19 cellular contexts compared by ENCODE assay signal in the genomic region with DNA sequence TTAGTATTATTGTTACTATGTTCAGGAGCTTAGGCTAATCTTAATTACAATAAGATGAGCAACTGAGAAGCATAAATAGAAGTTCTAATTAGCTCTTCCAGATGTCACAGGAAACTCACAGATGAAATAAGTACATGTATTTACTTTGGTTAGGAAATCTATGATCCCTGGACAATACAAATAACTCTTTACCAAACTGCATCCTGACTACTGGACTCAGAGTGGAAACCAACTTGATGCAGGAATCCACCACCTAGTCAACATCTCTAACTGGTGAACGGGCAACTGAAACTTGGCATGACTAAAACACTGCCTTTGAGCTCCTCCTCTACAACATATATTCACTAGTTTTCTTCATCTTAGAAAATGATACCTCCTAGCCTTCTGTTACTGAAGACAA.
DNase-seq lines count a peak whose midpoint lies in the region; ATAC-seq, FAIRE-seq and TF ChIP-seq lines count a peak whose summit lies in the region.
"Had no signal": no experiment of that assay in that cellular context is flagged by ENCODE, and none has a peak within 500 bp of the region (broad histone marks: within the 10 kb centered on the region; RNA-seq: fewer than 3 reads in every experiment).

No MANE protein-coding gene starts in this region.

- H3K27me3 ChIP-seq in MG63, result no peaks in the 10 kb centered on the region
- no peaks in the 10 kb centered on the region for H3K27me3 ChIP-seq in gastrocnemius medialis
- H3K27me3 ChIP-seq: BLaER1 had no signal

- H3K36me3 ChIP-seq in MG63 (no peaks in the 10 kb centered on the region), gastrocnemius medialis (no peaks in the 10 kb centered on the region)
- H3K36me3 ChIP-seq: BLaER1, HAP-1 had no signal

- TF ChIP-seq CTCF in gastrocnemius medialis (IDR thresholded peaks at IDR 0.05 in 4 of 5, conservative IDR thresholded peaks at IDR 0.05 in 1 of 5), result no peak

- TF ChIP-seq POLR2A in H54 (IDR thresholded peaks at IDR 0.05; ENCODE audit: low read depth, low read length), result no peak
- TF ChIP-seq POLR2A in gastrocnemius medialis (IDR thresholded peaks at IDR 0.05), result no peak

- H3K4me3 ChIP-seq in MG63 (no peak overlapping the region), gastrocnemius medialis (no peak overlapping the region)
- H3K4me3 ChIP-seq: BLaER1, GM23338, HAP-1 had no signal

- FAIRE-seq in H54 (lab: Jason Lieb, UNC), result peak; percentile 55
- FAIRE-seq: G401.6, GM12892, GM19239 had no signal

- peak; percentile 54 for ATAC-seq in left lobe of liver
- no peak for ATAC-seq in gastrocnemius medialis
- ATAC-seq: CD8-positive, alpha-beta T cell; GM23338 had no signal

- no peak overlapping the region for H3K27ac ChIP-seq in gastrocnemius medialis
- H3K27ac ChIP-seq: BLaER1, C4-2B had no signal

- in situ Hi-C loops in gastrocnemius medialis (cut with MboI; ENCODE audit: low sequenced_read_pairs in 4 of 4), result no loop called here

- H3K4me1 ChIP-seq in gastrocnemius medialis, result no peaks in the 10 kb centered on the region
- H3K4me1 ChIP-seq: BLaER1, HAP-1 had no signal

- DNase-seq in D341Med (ENCODE audit: low spot score) (peak; percentile 30), H54 (ENCODE audit: insufficient read length, low spot score) (no peak), NCI-H82 (lab: John Stamatoyannopoulos, UW) (peak; percentile 60), left lobe of liver (ENCODE audit: low spot score) (no peak), DMS79 (lab: John Stamatoyannopoulos, UW) (no peak), MG63 (no peak), gastrocnemius medialis (no peak)
- DNase-seq: Caco-2; CD4-positive, CD25-positive, alpha-beta regulatory T cell; CD8-positive, alpha-beta T cell; DMS53; DND-41 had no signal

- intact Hi-C loops in gastrocnemius medialis (cut with DNase I; ENCODE audit: low total_unique reads), result no loop called here

- H3K9me3 ChIP-seq in MG63, result no peaks in the 10 kb centered on the region
- H3K9me3 ChIP-seq in gastrocnemius medialis, result no peaks in the 10 kb centered on the region
- H3K9me3 ChIP-seq: BLaER1, Caco-2, HAP-1 had no signal

Comparison
In these comparisons a context has a peak if more than half of its experiments do, and no peak if none do; other contexts are left out.
1. DNase-seq: peak in D341Med (single experiment) and NCI-H82 (single experiment); none in H54 (single experiment), left lobe of liver (single experiment), DMS79 (single experiment), MG63 (single experiment) and gastrocnemius medialis (0 of 2).